7 cellular contexts compared by ENCODE assay signal in genomic region chr16:74309789-74310781, GRCh38. TPM values are rescaled to one million over a fixed set of nuclear protein-coding genes. Genes with fewer than 3 reads are reported as not detected.
DNase-seq lines count a peak whose midpoint lies in the region; ATAC-seq and TF ChIP-seq lines count a peak whose summit lies in the region.

No MANE protein-coding gene starts in this region.

- peaks cover 29% of the 10 kb centered on the region for H3K36me3 ChIP-seq in HAP-1 (replicated peaks)
- peaks cover 30% of the 10 kb centered on the region for H3K36me3 ChIP-seq in lower lobe of right lung

- intact Hi-C loops in lower lobe of right lung (cut with DNase I) = no loop called here

- in situ Hi-C loops in HAP-1 (cut with MboI; ENCODE audit: low sequenced_read_pairs) = no loop called here

- ATAC-seq in lower lobe of right lung (peak; percentile 38 to 65), GM21619 (IDR thresholded peaks at IDR 0.05; ENCODE audit: unreplicated experiment) (no peak), HG03469 (IDR thresholded peaks at IDR 0.05; ENCODE audit: unreplicated experiment) (no peak)

- peak; percentile 67 for TF ChIP-seq CTCF in lower lobe of right lung (IDR thresholded peaks at IDR 0.05)

- no peak overlapping the region for H3K27ac ChIP-seq in lower lobe of right lung

- H3K4me1 ChIP-seq in HAP-1 (no peaks in the 10 kb centered on the region), lower lobe of right lung (no peaks in the 10 kb centered on the region)

- H3K4me3 ChIP-seq in HAP-1 (no peak overlapping the region), lower lobe of right lung (no peak overlapping the region)

- DNase-seq in DMS153 treated with DMSO at 0.1 percent for 48 hours (lab: John Stamatoyannopoulos, UW; ENCODE audit: unreplicated experiment) = peak; percentile 52
- peak; percentile 48 to 56 for DNase-seq in HAP-1 (ENCODE audit: low spot score in 2 of 2)
- DNase-seq in NOMO-1 treated with DMSO at 0.1 percent for 48 hours (lab: John Stamatoyannopoulos, UW; ENCODE audit: unreplicated experiment) = peak; percentile 23
- peak; percentile 59 for DNase-seq in cerebellum (ENCODE audit: low spot score)
- no peak for DNase-seq in lower lobe of right lung

- no peaks in the 10 kb centered on the region for H3K9me3 ChIP-seq in HAP-1
- no peaks in the 10 kb centered on the region for H3K9me3 ChIP-seq in lower lobe of right lung

- H3K27me3 ChIP-seq in HAP-1 (ENCODE audit: low read depth) = no peaks in the 10 kb centered on the region
- no peaks in the 10 kb centered on the region for H3K27me3 ChIP-seq in lower lobe of right lung (ENCODE audit: low read depth)

RNA-seq across cellular contexts. Expression of gene PSMD7, which starts 13.5 kb away (rescaled TPM):
- 36.7 TPM for total RNA-seq in cerebellum
- total RNA-seq in lower lobe of right lung = 59.0 TPM

Comparison
In these comparisons a context has a peak if more than half of its experiments do, and no peak if none do; other contexts are left out.
1. ATAC-seq: peak in lower lobe of right lung (2 of 2); none in GM21619 (single experiment) and HG03469 (single experiment).